ENCODE assay signal across 1 cellular context in genomic region chr5:16736158-16736994, GRCh38.
TF ChIP-seq lines count a peak whose summit lies in the region.

No MANE protein-coding gene starts in this region.

TF ChIP-seq in HEK293, 187 proteins besides CTCF, POLR2A, EP300 and RAD21 (continued from another document and continues in another):
- no peak for TF ChIP-seq ZNF571 (tag by site-specific recombination; IDR thresholded peaks at IDR 0.05)
- peak; percentile 79 for TF ChIP-seq ZSCAN16 (tag by site-specific recombination; IDR thresholded peaks at IDR 0.05)
- TF ChIP-seq MEIS1 (CRISPR knock-in tag; IDR thresholded peaks at IDR 0.05; ENCODE audit: borderline replicate concordance) = no peak
- TF ChIP-seq ZNF660 (tag by site-specific recombination; IDR thresholded peaks at IDR 0.05) = 0 out of 2 replicates have a peak, but pooled peaks have one; percentile 39
- peak; percentile 56; the same call in 1 of the 2 replicates for TF ChIP-seq ATF2 (tag by site-specific recombination; IDR thresholded peaks at IDR 0.05; ENCODE audit: low read depth)
- no peak for TF ChIP-seq MYNN (tag by site-specific recombination; IDR thresholded peaks at IDR 0.05; ENCODE audit: borderline replicate concordance)
- TF ChIP-seq ZNF843 (tag by site-specific recombination; IDR thresholded peaks at IDR 0.05) = no peak
- peak; percentile 66 for TF ChIP-seq ZNF518A (tag by site-specific recombination; conservative IDR thresholded peaks at IDR 0.05; ENCODE audit: low read depth)
- peak; percentile 65 for TF ChIP-seq OSR2 (tag by site-specific recombination; IDR thresholded peaks at IDR 0.05)
- TF ChIP-seq ZNF473 (tag by site-specific recombination; IDR thresholded peaks at IDR 0.05) = no peak
- TF ChIP-seq ZNF670 (tag by site-specific recombination; IDR thresholded peaks at IDR 0.05; ENCODE audit: low read depth) = no peak
- peak; percentile 43; the same call in 1 of the 2 replicates for TF ChIP-seq ZNF18 (tag by site-specific recombination; IDR thresholded peaks at IDR 0.05)
- TF ChIP-seq ZBTB11 (tag by site-specific recombination; conservative IDR thresholded peaks at IDR 0.05; ENCODE audit: low read depth) = no peak
- TF ChIP-seq ZNF341 (tag by site-specific recombination; IDR thresholded peaks at IDR 0.05; ENCODE audit: low read depth) = peak; percentile 21; the same call in 1 of the 2 replicates
- 0 out of 2 replicates have a peak, but pooled peaks have one; percentile 25 for TF ChIP-seq ZBTB6 (tag by site-specific recombination; IDR thresholded peaks at IDR 0.05)
- peak; percentile 35; the same call in 1 of the 2 replicates for TF ChIP-seq ZNF133 (tag by site-specific recombination; IDR thresholded peaks at IDR 0.05)
- TF ChIP-seq BCL6B (tag by site-specific recombination; IDR thresholded peaks at IDR 0.05) = peak; percentile 76; the same call in 1 of the 2 replicates
- TF ChIP-seq ZFP69B (tag by site-specific recombination; IDR thresholded peaks at IDR 0.05) = peak; percentile 64; the same call in 1 of the 2 replicates
- 0 out of 2 replicates have a peak, but pooled peaks have one; percentile 11 for TF ChIP-seq SP7 (tag by site-specific recombination; IDR thresholded peaks at IDR 0.05)
- peak; percentile 10; the same call in 1 of the 2 replicates for TF ChIP-seq ZNF76 (tag by site-specific recombination; IDR thresholded peaks at IDR 0.05; ENCODE audit: borderline replicate concordance, low read depth)
- TF ChIP-seq ZNF223 (tag by site-specific recombination; IDR thresholded peaks at IDR 0.05) = no peak
- no peak for TF ChIP-seq KLF8 (tag by site-specific recombination; IDR thresholded peaks at IDR 0.05)
- no peak for TF ChIP-seq ZNF830 (tag by site-specific recombination; IDR thresholded peaks at IDR 0.05; ENCODE audit: low read depth)
- peak; percentile 28; the same call in 1 of the 2 replicates for TF ChIP-seq ZBTB20 (tag by site-specific recombination; IDR thresholded peaks at IDR 0.05)
- no peak for TF ChIP-seq ZNF776 (tag by site-specific recombination; IDR thresholded peaks at IDR 0.05; ENCODE audit: borderline replicate concordance)
- no peak for TF ChIP-seq ZNF184 (tag by site-specific recombination; IDR thresholded peaks at IDR 0.05)
- TF ChIP-seq PRDM10 (tag by site-specific recombination; IDR thresholded peaks at IDR 0.05) = peak; percentile 34
- no peak for TF ChIP-seq GFI1B (tag by site-specific recombination; IDR thresholded peaks at IDR 0.05)
- peak; percentile 42; the same call in 1 of the 2 replicates for TF ChIP-seq ZEB2 (tag by site-specific recombination; IDR thresholded peaks at IDR 0.05)
- TF ChIP-seq ZNF169 (tag by site-specific recombination; IDR thresholded peaks at IDR 0.05) = no peak
- TF ChIP-seq ZNF610 (tag by site-specific recombination; IDR thresholded peaks at IDR 0.05; ENCODE audit: borderline replicate concordance) = 0 out of 2 replicates have a peak, but pooled peaks have one; percentile 40
- TF ChIP-seq ZNF266 (tag by site-specific recombination; IDR thresholded peaks at IDR 0.05; ENCODE audit: low read depth) = no peak
- TF ChIP-seq ZBTB49 (tag by site-specific recombination; IDR thresholded peaks at IDR 0.05; ENCODE audit: low read depth) = no peak
- no peak for TF ChIP-seq BCL11A (tag by site-specific recombination; IDR thresholded peaks at IDR 0.05; ENCODE audit: low read depth)
